Comparison of ENCODE assay signal across 8 cellular contexts in the genomic region with DNA sequence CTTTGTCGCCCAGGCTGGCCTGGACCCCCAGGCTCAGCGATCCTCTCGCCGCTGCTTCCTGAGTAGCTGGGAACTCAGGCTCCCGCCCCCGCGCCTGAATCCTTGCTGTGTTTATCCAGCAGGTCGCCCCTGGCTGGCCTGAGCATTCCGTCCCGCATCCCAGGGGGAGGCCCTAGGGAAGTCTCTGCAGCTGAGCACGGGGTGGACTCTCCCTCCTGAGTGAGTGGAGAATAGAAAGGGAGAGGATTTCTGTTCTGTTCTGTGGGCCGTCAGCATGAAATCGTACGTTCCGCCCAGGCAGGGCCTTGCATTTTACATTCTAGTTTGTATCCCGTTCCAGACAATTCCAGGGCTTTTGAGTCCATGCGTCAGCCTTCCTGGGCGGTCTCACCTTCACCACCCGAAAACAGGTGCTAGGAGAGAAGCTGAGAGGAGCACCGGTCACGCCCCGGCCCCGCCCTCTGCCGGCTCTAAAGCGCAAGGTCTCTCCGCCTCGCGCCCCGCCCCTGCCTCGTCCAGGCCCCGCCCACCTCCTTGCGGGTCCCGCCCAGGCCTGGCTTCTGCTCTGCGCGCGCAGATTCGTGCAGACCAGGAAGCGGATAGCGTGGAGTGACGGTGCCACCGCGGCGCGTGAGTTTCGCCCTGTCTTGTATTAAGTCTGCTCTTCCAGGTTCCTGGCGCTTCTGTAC. TPM values are rescaled to one million over a fixed set of nuclear protein-coding genes. Genes with fewer than 3 reads are reported as not detected.
A peak's percentile ranks its signal among the peaks of the same experiment; 100 is the strongest.
DNase-seq lines count a peak whose midpoint lies in the region; ATAC-seq and TF ChIP-seq lines count a peak whose summit lies in the region.

A gene (plus strand): TSS at position 586 of the 689 bp plus-strand sequence. CDS start 15,285 bp downstream, outside the sequence.

- peaks cover 8% of the 10 kb centered on the region for H3K36me3 Mint-ChIP-seq in natural killer cell

- intact Hi-C loops in natural killer cell (cut with micrococcal nuclease): loop anchor here (2.0 to 5.0 kb wide), 2 partner anchors 35 to 234 kb away; a partner anchor contains a TSS

- H3K9me3 ChIP-seq in KOPT-K1 (ENCODE audit: insufficient read depth, low read length, poor library complexity, severe bottlenecking): peaks cover 17% of the 10 kb centered on the region
- no peaks in the 10 kb centered on the region for H3K9me3 ChIP-seq in Peyer's patch

- no peaks in the 10 kb centered on the region for H3K27me3 Mint-ChIP-seq in natural killer cell (ENCODE audit: low read depth in 2 of 2)

- TF ChIP-seq CTCF in Peyer's patch (IDR thresholded peaks at IDR 0.05): peak in 5 of 6 experiments; percentile 25 to 47 (median 45)
- no peak for TF ChIP-seq CTCF in fibroblast of mammary gland (conservative IDR thresholded peaks at IDR 0.05; ENCODE audit: control insufficient read depth, insufficient read depth, low read depth, low read length)
- peak; percentile 36 for TF ChIP-seq CTCF in natural killer cell (IDR thresholded peaks at IDR 0.05)

- H3K27me3 ChIP-seq in Peyer's patch: no peaks in the 10 kb centered on the region

- ATAC-seq in GM21786 (IDR thresholded peaks at IDR 0.05; ENCODE audit: unreplicated experiment) (peak; percentile 95), natural killer cell (peak; percentile 98 to 100 (median 99))

- peak; percentile 90 for DNase-seq in EH (ENCODE audit: low read depth)
- DNase-seq in Peyer's patch: peak; percentile 97 to 99 (median 99)
- DNase-seq in activated T-helper 1 cell treated with anti-CD3 and anti-CD28 coated beads, Interleukin-2, amount 50 U/mL, for 16 hours (ENCODE audit: low read depth in 1 of 2, low spot score in 1 of 2): peak; percentile 97 to 98
- peak; percentile 84 for DNase-seq in fibroblast of mammary gland (ENCODE audit: low read depth)
- peak; percentile 99 for DNase-seq in natural killer cell
- DNase-seq in stimulated activated naive CD4-positive, alpha-beta T cell (lab: John Stamatoyannopoulos, UW): peak; percentile 94 to 98 (median 97)

- H3K4me1 ChIP-seq in Peyer's patch: no peaks in the 10 kb centered on the region

- H3K4me3 ChIP-seq in Peyer's patch: peak within 1 kb of the TSS; percentile 61 to 82 (median 66)
- peak within 1 kb of the TSS; percentile 87 for H3K4me3 ChIP-seq in fibroblast of mammary gland (ENCODE audit: control insufficient read depth, low read depth, low read length)

- no peaks in the 10 kb centered on the region for H3K9me3 Mint-ChIP-seq in natural killer cell

- peak within 1 kb of the TSS; percentile 75 for H3K27ac ChIP-seq in KOPT-K1 (ENCODE audit: low read depth, low read length, poor library complexity, severe bottlenecking)
- peak within 1 kb of the TSS; percentile 66 to 79 (median 75) for H3K27ac ChIP-seq in Peyer's patch

- H3K4me3 Mint-ChIP-seq in natural killer cell: peak within 1 kb of the TSS; percentile 95

- H3K4me1 Mint-ChIP-seq in natural killer cell: peaks cover 27 to 32% of the 10 kb centered on the region in 2 donors

- peak within 1 kb of the TSS; percentile 90 to 92 for H3K27ac Mint-ChIP-seq in natural killer cell

- TF ChIP-seq POLR2A in Peyer's patch (IDR thresholded peaks at IDR 0.05): peak; percentile 73 to 74

- H3K36me3 ChIP-seq in KOPT-K1 (ENCODE audit: insufficient read depth, low read length) (peaks cover 32% of the 10 kb centered on the region), Peyer's patch (peaks cover 0 to 19% (median 0%) of the 10 kb centered on the region in 3 donors)

RNA-seq across cellular contexts. Expression of the gene that starts here (rescaled TPM):
- 10 to 100 TPM in 2 of 4 donors, 1 to 10 TPM in 2; 6.8 to 24.8 (median 9.5) TPM for total RNA-seq in Peyer's patch
- total RNA-seq in natural killer cell: 1 to 10 TPM; 6.8 to 8.9 (median 8.5) TPM

Comparison
In these comparisons a context has a peak if more than half of its experiments do, and no peak if none do; other contexts are left out.
1. Peak in every context shown above with its lines: DNase-seq, ATAC-seq, H3K4me3 ChIP-seq and H3K27ac ChIP-seq.